ENCODE assay signal across 25 cellular contexts in genomic region chr1:56795864-56796263, GRCh38. TPM values are rescaled to one million over a fixed set of nuclear protein-coding genes. Genes with fewer than 3 reads are reported as not detected.
A peak's percentile ranks its signal among the peaks of the same experiment; 100 is the strongest.
DNase-seq lines count a peak whose midpoint lies in the region; ATAC-seq, FAIRE-seq and TF ChIP-seq lines count a peak whose summit lies in the region.
"Had no signal": no experiment of that assay in that cellular context is flagged by ENCODE, and none has a peak within 500 bp of the region (broad histone marks: within the 10 kb centered on the region; RNA-seq: fewer than 3 reads in every experiment).

No MANE protein-coding gene starts in this region.

- no peaks in the 10 kb centered on the region for H3K36me3 Mint-ChIP-seq in activated T-helper 1 cell treated with anti-CD3 and anti-CD28 coated beads, Interleukin-12 subunit alpha, Interleukin-12 subunit beta, Interleukin-2, Interleukin-4 antibody, amounts not matched to agents 30 ng/mL and 10 ng/mL and 1 ng/mL, durations not matched to agents 14 hours and 24 hours and 36 hours (ENCODE audit: low read depth)
- H3K36me3 Mint-ChIP-seq: CD14-positive monocyte; CD8-positive, alpha-beta memory T cell had no signal

- H4K20me1 ChIP-seq in K562 (replicated peaks; ENCODE audit: control insufficient read depth, insufficient read depth, low read length) (no peaks in the 10 kb centered on the region; the same call in 1 of the 2 replicates), smooth muscle cell (ENCODE audit: low read depth) (no peaks in the 10 kb centered on the region)
- H4K20me1 ChIP-seq: BLaER1 treated with 17β-estradiol and CSF1 and Interleukin-3, amounts not matched to agents 10 nM and 100 nM had no signal

- H3K4me3 ChIP-seq in left ventricle myocardium inferior (no peak overlapping the region), right atrium auricular region (no peak overlapping the region), K562 (no peak overlapping the region), smooth muscle cell (no peak overlapping the region)
- H3K4me3 ChIP-seq: BLaER1 treated with 17β-estradiol and CSF1 and Interleukin-3, amounts not matched to agents 10 nM and 100 nM; GM23338; HAP-1 had no signal

- no peak overlapping the region for H3K4me3 Mint-ChIP-seq in activated T-helper 1 cell treated with anti-CD3 and anti-CD28 coated beads, Interleukin-12 subunit alpha, Interleukin-12 subunit beta, Interleukin-2, Interleukin-4 antibody, amounts not matched to agents 30 ng/mL and 10 ng/mL and 1 ng/mL, durations not matched to agents 14 hours and 24 hours and 36 hours
- H3K4me3 Mint-ChIP-seq: CD14-positive monocyte; CD4-positive, alpha-beta T cell; CD8-positive, alpha-beta memory T cell; GM23338; HFFc6 had no signal

- H3K4me1 ChIP-seq in left ventricle myocardium inferior (peaks cover 50% of the 10 kb centered on the region), right atrium auricular region (peaks cover 0 to 18% of the 10 kb centered on the region in 2 donors), K562 (replicated peaks in 1 of 2; ENCODE audit: control insufficient read depth in 2 of 2, insufficient read depth in 2 of 2, low read length in 2 of 2) (no peaks in the 10 kb centered on the region), smooth muscle cell (ENCODE audit: low read depth) (peaks cover 35% of the 10 kb centered on the region)
- H3K4me1 ChIP-seq: BE2C; BLaER1 treated with 17β-estradiol and CSF1 and Interleukin-3, amounts not matched to agents 10 nM and 100 nM; HAP-1 had no signal

- no peak overlapping the region for H3K27ac Mint-ChIP-seq in activated T-helper 1 cell treated with anti-CD3 and anti-CD28 coated beads, Interleukin-12 subunit alpha, Interleukin-12 subunit beta, Interleukin-2, Interleukin-4 antibody, amounts not matched to agents 30 ng/mL and 10 ng/mL and 1 ng/mL, durations not matched to agents 14 hours and 24 hours and 36 hours
- H3K27ac Mint-ChIP-seq: CD14-positive monocyte; CD4-positive, alpha-beta T cell; CD8-positive, alpha-beta memory T cell; GM23338; HFFc6 had no signal

- CTCF ChIA-PET in K562 (lab: Yijun Ruan, JAX; ENCODE audit: low intra/inter-chr PET ratio): no interaction called here

- intact Hi-C loops in left ventricle myocardium inferior (cut with micrococcal nuclease): no loop called here
- intact Hi-C loops in K562 (cut with micrococcal nuclease): no loop called here
- intact Hi-C loops in activated T-helper 1 cell treated with anti-CD3 and anti-CD28 coated beads, Interleukin-12 subunit alpha, Interleukin-12 subunit beta, Interleukin-2, Interleukin-4 antibody, amounts not matched to agents 30 ng/mL and 10 ng/mL and 1 ng/mL, durations not matched to agents 14 hours and 24 hours and 36 hours (cut with micrococcal nuclease): no loop called here

- no peaks in the 10 kb centered on the region for H3K9me3 ChIP-seq in left ventricle myocardium inferior (replicated peaks)
- H3K9me3 ChIP-seq in right atrium auricular region: no peaks in the 10 kb centered on the region
- H3K9me3 ChIP-seq in K562 (replicated peaks; ENCODE audit: control insufficient read depth, insufficient read depth, low read depth, low read length): no peaks in the 10 kb centered on the region
- H3K9me3 ChIP-seq in smooth muscle cell (replicated peaks; ENCODE audit: low read depth): no peaks in the 10 kb centered on the region
- H3K9me3 ChIP-seq: BE2C; BLaER1 treated with 17β-estradiol and CSF1 and Interleukin-3, amounts not matched to agents 10 nM and 100 nM; HAP-1 had no signal

- H3K27me3 ChIP-seq in left ventricle myocardium inferior (ENCODE audit: low read depth): no peaks in the 10 kb centered on the region
- H3K27me3 ChIP-seq in right atrium auricular region: no peaks in the 10 kb centered on the region
- H3K27me3 ChIP-seq in K562 (ENCODE audit: control insufficient read depth in 2 of 2, insufficient read depth in 2 of 2, low read length in 2 of 2): no peaks in the 10 kb centered on the region
- no peaks in the 10 kb centered on the region for H3K27me3 ChIP-seq in smooth muscle cell (ENCODE audit: low read depth)
- H3K27me3 ChIP-seq: BE2C; BLaER1 treated with 17β-estradiol and CSF1 and Interleukin-3, amounts not matched to agents 10 nM and 100 nM had no signal

- no peak for TF ChIP-seq RAD21 in K562 (CRISPR knock-in tag; conservative IDR thresholded peaks at IDR 0.05 in 1 of 2, IDR thresholded peaks at IDR 0.05 in 1 of 2)

- H3F3A ChIP-seq in smooth muscle cell (ENCODE audit: low read depth): peaks cover 6% of the 10 kb centered on the region

- no peak for TF ChIP-seq EP300 in K562 (IDR thresholded peaks at IDR 0.05; ENCODE audit: low read length)

- ATAC-seq in K562 (no peak), HG02610 (IDR thresholded peaks at IDR 0.05; ENCODE audit: unreplicated experiment) (no peak)
- ATAC-seq: GM23338 had no signal

- 0% methylated on average over 4 of the region's 4 CpGs for WGBS in K562 (ENCODE audit: insufficient coverage, low coverage, missing lambda C conversion rate)
- 83% methylated on average over 4 of the region's 4 CpGs for WGBS in smooth muscle cell (ENCODE audit: low lambda C conversion rate)

- H3K4me2 ChIP-seq in K562 (ENCODE audit: insufficient read depth, low read length) (no peak overlapping the region), smooth muscle cell (peak overlapping the region; percentile 51)
- H3K4me2 ChIP-seq: BLaER1 treated with 17β-estradiol and CSF1 and Interleukin-3, amounts not matched to agents 10 nM and 100 nM; GM23338 had no signal

- BruUV-seq in K562 (replicated peaks; lab: Mats Ljungman, UMichigan): no TSS peak

- in situ Hi-C loops in K562 (cut with MboI): no loop called here

- H3K9me1 ChIP-seq in K562 (ENCODE audit: control insufficient read depth, insufficient read depth, low read length): peaks cover 4% of the 10 kb centered on the region

- DNase-seq in left ventricle myocardium inferior (no peak), right atrium auricular region (ENCODE audit: low spot score) (no peak), K562 (ENCODE audit: extremely low read depth in 1 of 4, low spot score in 3 of 4) (no peak), smooth muscle cell (lab: John Stamatoyannopoulos, UW; ENCODE audit: unreplicated experiment) (no peak)
- no peak for DNase-seq in activated T-helper 1 cell treated with anti-CD3 and anti-CD28 coated beads, Interleukin-12 subunit alpha, Interleukin-12 subunit beta, Interleukin-2, Interleukin-4 antibody, amounts not matched to agents 30 ng/mL and 10 ng/mL and 1 ng/mL, durations not matched to agents 14 hours and 24 hours and 36 hours (ENCODE audit: low spot score)
- DNase-seq: AML-193; BE2C; CD4-positive, alpha-beta T cell; CD8-positive, alpha-beta memory T cell; DMS 273 treated with DMSO at 0.1 percent for 48 hours; DMS79; EL; GDM1; HFFc6 had no signal

- H2AFZ ChIP-seq in K562 (ENCODE audit: low read depth, low read length): no peak overlapping the region
- H2AFZ ChIP-seq in smooth muscle cell (ENCODE audit: low read depth): no peak overlapping the region
- H2AFZ ChIP-seq: GM23338 had no signal

- no peaks in the 10 kb centered on the region for H3K9me3 Mint-ChIP-seq in activated T-helper 1 cell treated with anti-CD3 and anti-CD28 coated beads, Interleukin-12 subunit alpha, Interleukin-12 subunit beta, Interleukin-2, Interleukin-4 antibody, amounts not matched to agents 30 ng/mL and 10 ng/mL and 1 ng/mL, durations not matched to agents 14 hours and 24 hours and 36 hours
- H3K9me3 Mint-ChIP-seq: CD4-positive, alpha-beta T cell; CD8-positive, alpha-beta memory T cell; GM23338; HFFc6 had no signal

- FAIRE-seq in K562 (lab: Jason Lieb, UNC): no peak
- FAIRE-seq: A204.1, GM12891, GM18507, H54 had no signal

- no peak for TF ChIP-seq POLR2A in K562 (conservative IDR thresholded peaks at IDR 0.05)

- no peak for TF ChIP-seq CTCF in left ventricle myocardium inferior (IDR thresholded peaks at IDR 0.05; ENCODE audit: borderline replicate concordance)
- TF ChIP-seq CTCF in right atrium auricular region (IDR thresholded peaks at IDR 0.05): no peak
- no peak for TF ChIP-seq CTCF in K562 (IDR thresholded peaks at IDR 0.05 in 2 of 3, conservative IDR thresholded peaks at IDR 0.05 in 1 of 3; ENCODE audit: insufficient read depth in 2 of 3, low read depth in 1 of 3, low read length in 3 of 3)
- no peak for TF ChIP-seq CTCF in smooth muscle cell (IDR thresholded peaks at IDR 0.05; ENCODE audit: borderline replicate concordance, insufficient read depth, poor library complexity, severe bottlenecking)

- POLR2A ChIA-PET in K562 (lab: Yijun Ruan, JAX): no interaction called here

- H3K9ac ChIP-seq in K562 (ENCODE audit: insufficient read depth in 1 of 2, low read depth in 2 of 2, low read length in 2 of 2) (no peak overlapping the region), smooth muscle cell (ENCODE audit: low read depth) (no peak overlapping the region)
- H3K9ac ChIP-seq: BLaER1 treated with 17β-estradiol and CSF1 and Interleukin-3, amounts not matched to agents 10 nM and 100 nM had no signal

- peaks cover 2% of the 10 kb centered on the region for H3K27me3 Mint-ChIP-seq in activated T-helper 1 cell treated with anti-CD3 and anti-CD28 coated beads, Interleukin-12 subunit alpha, Interleukin-12 subunit beta, Interleukin-2, Interleukin-4 antibody, amounts not matched to agents 30 ng/mL and 10 ng/mL and 1 ng/mL, durations not matched to agents 14 hours and 24 hours and 36 hours (ENCODE audit: insufficient read depth)
- H3K27me3 Mint-ChIP-seq: CD8-positive, alpha-beta memory T cell had no signal

- H3K36me3 ChIP-seq in left ventricle myocardium inferior (no peaks in the 10 kb centered on the region), right atrium auricular region (no peaks in the 10 kb centered on the region), K562 (ENCODE audit: control insufficient read depth, insufficient read depth, low read length) (no peaks in the 10 kb centered on the region), smooth muscle cell (ENCODE audit: low read depth) (no peaks in the 10 kb centered on the region)
- H3K36me3 ChIP-seq: BE2C; BLaER1 treated with 17β-estradiol and CSF1 and Interleukin-3, amounts not matched to agents 10 nM and 100 nM; HAP-1 had no signal

- no peaks in the 10 kb centered on the region for H3K79me2 ChIP-seq in K562 (ENCODE audit: control insufficient read depth, insufficient read depth, low read length)
- no peaks in the 10 kb centered on the region for H3K79me2 ChIP-seq in smooth muscle cell (ENCODE audit: low read depth)

- H3K4me1 Mint-ChIP-seq in activated T-helper 1 cell treated with anti-CD3 and anti-CD28 coated beads, Interleukin-12 subunit alpha, Interleukin-12 subunit beta, Interleukin-2, Interleukin-4 antibody, amounts not matched to agents 30 ng/mL and 10 ng/mL and 1 ng/mL, durations not matched to agents 14 hours and 24 hours and 36 hours (ENCODE audit: low read depth): no peaks in the 10 kb centered on the region
- H3K4me1 Mint-ChIP-seq: CD14-positive monocyte; CD8-positive, alpha-beta memory T cell had no signal

- H3K27ac ChIP-seq in left ventricle myocardium inferior (replicated peaks) (peak overlapping the region; percentile 86), right atrium auricular region (no peak overlapping the region), K562 (ENCODE audit: extremely low read depth, low read depth, low read length) (no peak overlapping the region), smooth muscle cell (ENCODE audit: low read depth) (no peak overlapping the region)
- H3K27ac ChIP-seq: 22Rv1; BLaER1 treated with 17β-estradiol and CSF1 and Interleukin-3, amounts not matched to agents 10 nM and 100 nM had no signal

RNA-seq across cellular contexts. Expression of gene FYB2, which starts 23.3 kb away (rescaled TPM):
- total RNA-seq in left ventricle myocardium inferior: 5.7 TPM
- total RNA-seq in right atrium auricular region: under 1 TPM; 0.39 to 0.70 TPM
- not detected in 2 replicates for total RNA-seq in K562 (2011; cell fraction: chromatin; rRNA removed; ENCODE audit: low replicate concordance)
- total RNA-seq in K562 (2011; cell fraction: nucleolus; rRNA removed): not detected in 2 replicates
- not detected in 2 replicates for total RNA-seq in K562 (2011; cell fraction: nucleoplasm; rRNA removed)
- not detected in 2 replicates for total RNA-seq in K562 (2014; rRNA removed)
- total RNA-seq in K562 (2014; rRNA removed; fragmentation: Illumina TruSeq; extraction: Trizol): not detected in 2 replicates
- total RNA-seq in K562 (2015; rRNA removed; fragmentation: Illumina TruSeq; extraction: Trizol): not detected in 2 replicates
- not detected in 2 replicates for total RNA-seq in K562 (2021)
- not detected in 2 replicates for polyA plus RNA-seq in K562 (2011; rRNA removed)
- not detected in 2 replicates for polyA plus RNA-seq in K562 (2011; cell fraction: cytosol; rRNA removed)
- not detected in 2 replicates for polyA plus RNA-seq in K562 (2011; cell fraction: nucleus; rRNA removed)
- polyA plus RNA-seq in K562 (2012): not detected in 2 replicates
- not detected in 2 replicates for polyA plus RNA-seq in K562 (2014; fragmentation: Illumina TruSeq; extraction: Trizol)
- polyA plus RNA-seq in K562 (2014; fragmentation: Nextera tagmentation; extraction: Ambion mirVana): not detected
- polyA plus RNA-seq in K562 (2014; rRNA removed): not detected in 2 replicates
- not detected in 2 replicates for polyA minus RNA-seq in K562 (2011; rRNA and poly(A)+ RNA removed)
- polyA minus RNA-seq in K562 (2011; cell fraction: cytosol; rRNA and poly(A)+ RNA removed): not detected in 2 replicates
- not detected in 2 replicates for polyA minus RNA-seq in K562 (2011; cell fraction: nucleus; rRNA and poly(A)+ RNA removed)
- 2.1 and 3.6 TPM in 2 replicates for total RNA-seq in smooth muscle cell
- 0.65 and 2.0 TPM in 2 replicates for polyA plus RNA-seq in smooth muscle cell
- not detected in 2 replicates for total RNA-seq in activated T-helper 1 cell treated with anti-CD3 and anti-CD28 coated beads, Interleukin-12 subunit alpha, Interleukin-12 subunit beta, Interleukin-2, Interleukin-4 antibody, amounts not matched to agents 30 ng/mL and 10 ng/mL and 1 ng/mL, durations not matched to agents 14 hours and 24 hours and 36 hours
- total RNA-seq: CD4-positive, alpha-beta T cell; CD8-positive, alpha-beta memory T cell; GM23338 had no signal
- polyA plus RNA-seq: AG04450; CD14-positive monocyte; CD8-positive, alpha-beta memory T cell had no signal

RNA-seq across cellular contexts. Expression of gene C8A, which starts 58.7 kb away (rescaled TPM):
- not detected for total RNA-seq in left ventricle myocardium inferior
- total RNA-seq in right atrium auricular region: not detected
- total RNA-seq in K562 (2011; cell fraction: chromatin; rRNA removed; ENCODE audit: low replicate concordance): not detected in 2 replicates
- total RNA-seq in K562 (2011; cell fraction: nucleolus; rRNA removed): not detected in 2 replicates
- not detected in 2 replicates for total RNA-seq in K562 (2011; cell fraction: nucleoplasm; rRNA removed)
- total RNA-seq in K562 (2014; rRNA removed): not detected in 2 replicates
- not detected in 2 replicates for total RNA-seq in K562 (2014; rRNA removed; fragmentation: Illumina TruSeq; extraction: Trizol)
- not detected in 2 replicates for total RNA-seq in K562 (2015; rRNA removed; fragmentation: Illumina TruSeq; extraction: Trizol)
- 0.09 TPM in 1 of 2 replicates, not detected in the other for total RNA-seq in K562 (2021)
- polyA plus RNA-seq in K562 (2011; rRNA removed): not detected in 2 replicates
- not detected in 2 replicates for polyA plus RNA-seq in K562 (2011; cell fraction: cytosol; rRNA removed)
- polyA plus RNA-seq in K562 (2011; cell fraction: nucleus; rRNA removed): not detected in 2 replicates
- polyA plus RNA-seq in K562 (2012): not detected in 2 replicates
- polyA plus RNA-seq in K562 (2014; fragmentation: Illumina TruSeq; extraction: Trizol): not detected in 2 replicates
- not detected for polyA plus RNA-seq in K562 (2014; fragmentation: Nextera tagmentation; extraction: Ambion mirVana)
- polyA plus RNA-seq in K562 (2014; rRNA removed): not detected in 2 replicates
- polyA minus RNA-seq in K562 (2011; rRNA and poly(A)+ RNA removed): not detected in 2 replicates
- not detected in 2 replicates for polyA minus RNA-seq in K562 (2011; cell fraction: cytosol; rRNA and poly(A)+ RNA removed)
- polyA minus RNA-seq in K562 (2011; cell fraction: nucleus; rRNA and poly(A)+ RNA removed): not detected in 2 replicates
- not detected in 2 replicates for total RNA-seq in smooth muscle cell
- not detected in 2 replicates for polyA plus RNA-seq in smooth muscle cell
- not detected in 2 replicates for total RNA-seq in activated T-helper 1 cell treated with anti-CD3 and anti-CD28 coated beads, Interleukin-12 subunit alpha, Interleukin-12 subunit beta, Interleukin-2, Interleukin-4 antibody, amounts not matched to agents 30 ng/mL and 10 ng/mL and 1 ng/mL, durations not matched to agents 14 hours and 24 hours and 36 hours
- total RNA-seq: CD4-positive, alpha-beta T cell; CD8-positive, alpha-beta memory T cell; GM23338; HFFc6 had no signal
- polyA plus RNA-seq: AG04450; CD14-positive monocyte; CD8-positive, alpha-beta memory T cell; GM23338 had no signal
